Comparison of ENCODE assay signal across 21 cellular contexts in genomic region chr11:6395470-6396060, GRCh38. TPM values are rescaled to one million over a fixed set of nuclear protein-coding genes. Genes with fewer than 3 reads are reported as not detected.
"Had no signal": no experiment of that assay in that cellular context is flagged by ENCODE, and none has a peak within 500 bp of the region (broad histone marks: within the 10 kb centered on the region; RNA-seq: fewer than 3 reads in every experiment).

No MANE protein-coding gene starts in this region.

- H3K36me3 ChIP-seq: brain microvascular endothelial cell, neural progenitor cell, ovary had no signal

- H3K4me3 ChIP-seq: coronary artery, neural progenitor cell, ovary, right lobe of liver, stomach, thyroid gland had no signal

- H3K9me3 Mint-ChIP-seq: activated CD4-positive, alpha-beta T cell treated with anti-CD3 and anti-CD28 coated beads, Interleukin-2, amount 10 ng/mL, durations not matched to agents 24 days and 14 days; activated naive CD4-positive, alpha-beta T cell treated with anti-CD3 and anti-CD28 coated beads, Interleukin-2, amount 50 U/mL, for 24 hours; activated T-cell treated with anti-CD3 and anti-CD28 coated beads, Interleukin-2, amount 50 U/mL, for 72 hours; central memory CD8-positive, alpha-beta T cell; memory B cell; neural progenitor cell had no signal

- H3K9me3 ChIP-seq: ovary, right lobe of liver, stomach, thyroid gland had no signal

- H3K27ac ChIP-seq: brain microvascular endothelial cell, neural progenitor cell, ovary, right lobe of liver, stomach, thyroid gland had no signal

- ATAC-seq: activated T-cell treated with anti-CD3 and anti-CD28 coated beads, Interleukin-2, amount 50 U/mL, for 72 hours; left ventricle myocardium superior; right lobe of liver had no signal

- DNase-seq: activated CD4-positive, alpha-beta T cell treated with anti-CD3 and anti-CD28 coated beads, Interleukin-2, amount 10 ng/mL, durations not matched to agents 24 days and 14 days; activated CD4-positive, CD25-positive, alpha-beta regulatory T cell; activated CD8-positive, alpha-beta memory T cell treated with anti-CD3 and anti-CD28 coated beads, Interleukin-2, amount 50 U/mL, for 4 hours; activated gamma-delta T cell; activated T-cell treated with anti-CD3 and anti-CD28 coated beads, Interleukin-2, amount 50 U/mL, for 72 hours; brain microvascular endothelial cell; left ventricle myocardium superior; ovary; right lobe of liver; small intestine; stimulated activated CD4-positive, alpha-beta T cell treated with anti-CD3 and anti-CD28 coated beads, Interleukin-15, amount 100 ng/mL, for 24 hours; stimulated activated CD4-positive, alpha-beta T cell treated with anti-CD3 and anti-CD28 coated beads, Interleukin-2, amount 100 ng/mL, for 48 hours; stomach; T-helper 1 cell; T-helper 9 cell; thyroid gland had no signal

- H3K27me3 ChIP-seq: brain microvascular endothelial cell, neural progenitor cell, ovary, right lobe of liver, stomach, thyroid gland had no signal

- H3K27ac Mint-ChIP-seq: activated CD4-positive, alpha-beta T cell treated with anti-CD3 and anti-CD28 coated beads, Interleukin-2, amount 10 ng/mL, durations not matched to agents 24 days and 14 days; activated T-cell treated with anti-CD3 and anti-CD28 coated beads, Interleukin-2, amount 50 U/mL, for 72 hours; memory B cell; neural progenitor cell had no signal

- H3K4me3 Mint-ChIP-seq: activated CD4-positive, alpha-beta T cell treated with anti-CD3 and anti-CD28 coated beads, Interleukin-2, amount 10 ng/mL, durations not matched to agents 24 days and 14 days; activated naive CD4-positive, alpha-beta T cell treated with anti-CD3 and anti-CD28 coated beads, Interleukin-2, amount 50 U/mL, for 24 hours; activated T-cell treated with anti-CD3 and anti-CD28 coated beads, Interleukin-2, amount 50 U/mL, for 72 hours; central memory CD8-positive, alpha-beta T cell; memory B cell; neural progenitor cell had no signal

- H3K27me3 Mint-ChIP-seq: activated CD4-positive, alpha-beta T cell treated with anti-CD3 and anti-CD28 coated beads, Interleukin-2, amount 10 ng/mL, durations not matched to agents 24 days and 14 days; activated naive CD4-positive, alpha-beta T cell treated with anti-CD3 and anti-CD28 coated beads, Interleukin-2, amount 50 U/mL, for 24 hours; central memory CD8-positive, alpha-beta T cell; memory B cell had no signal

RNA-seq across cellular contexts. Expression of gene HPX, which starts 45.2 kb away (rescaled TPM):
- total RNA-seq: activated CD4-positive, alpha-beta T cell treated with anti-CD3 and anti-CD28 coated beads, Interleukin-2, amount 10 ng/mL, durations not matched to agents 24 days and 14 days; left ventricle myocardium superior had no signal
